ENCODE assay signal across 27 cellular contexts in the genomic region with DNA sequence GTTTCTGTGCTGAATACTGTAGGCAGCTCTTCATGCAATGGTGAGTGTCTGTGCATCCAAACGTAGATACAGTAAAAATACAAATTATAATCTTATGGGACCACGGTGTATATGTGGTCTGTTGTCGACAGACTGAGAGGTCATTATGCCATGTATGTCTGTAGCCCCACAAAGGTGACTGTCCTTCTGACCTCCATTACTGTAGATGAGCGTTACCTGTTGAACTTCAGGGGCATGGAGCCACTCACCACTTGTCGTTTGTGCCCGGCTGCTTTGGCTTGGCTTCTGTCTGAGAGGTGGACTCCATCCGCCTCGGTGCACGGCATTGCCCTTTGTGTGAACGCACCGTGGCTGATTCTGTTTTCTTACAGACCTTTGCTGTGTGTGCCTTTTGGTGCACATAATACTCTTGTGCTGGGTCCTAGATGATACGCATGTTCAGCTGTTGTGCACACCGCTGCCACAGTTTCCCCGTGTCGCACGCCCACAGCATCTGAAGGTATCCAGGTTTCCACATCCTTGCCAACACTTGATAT. TPM values are rescaled to one million over a fixed set of nuclear protein-coding genes. Genes with fewer than 3 reads are reported as not detected.
DNase-seq lines count a peak whose midpoint lies in the region; ATAC-seq, FAIRE-seq and TF ChIP-seq lines count a peak whose summit lies in the region.
"Had no signal": no experiment of that assay in that cellular context is flagged by ENCODE, and none has a peak within 500 bp of the region (broad histone marks: within the 10 kb centered on the region; RNA-seq: fewer than 3 reads in every experiment).

No MANE protein-coding gene starts in this region.

- no peaks in the 10 kb centered on the region for H3K9me3 Mint-ChIP-seq in WTC11

- H3K4me3 ChIP-seq in A549 (no peak overlapping the region), DND-41 (ENCODE audit: low read depth in 1 of 2, low read length in 2 of 2) (peak overlapping the region in 1 of 2 experiments; percentile 66; a peak in 2 of 4 replicates), iPS-20b (ENCODE audit: low read length) (no peak overlapping the region)
- H3K4me3 ChIP-seq: body of pancreas, mucosa of descending colon, ovary, SJCRH30, vagina had no signal

- H3K4me3 Mint-ChIP-seq in WTC11 = no peak overlapping the region

- CTCF ChIA-PET in A549 (lab: Yijun Ruan, JAX) = interaction anchor here (1.3 to 3.3 kb wide), 2 partner anchors 172 to 192 kb away, joined by 4 to 10 read pairs; a partner anchor contains a TSS
- CTCF ChIA-PET in WTC11 (lab: Charles Lee) = no interaction called here

- H3K9me3 ChIP-seq in A549 (no peaks in the 10 kb centered on the region), DND-41 (ENCODE audit: insufficient read depth, low read length, severe bottlenecking) (no peaks in the 10 kb centered on the region), iPS-20b (ENCODE audit: insufficient read depth, low read depth, low read length) (no peaks in the 10 kb centered on the region)
- H3K9me3 ChIP-seq: body of pancreas, Caco-2, HAP-1, mucosa of descending colon, ovary, SJCRH30, vagina had no signal

- TF ChIP-seq RAD21 in A549 (conservative IDR thresholded peaks at IDR 0.05 in 1 of 2, IDR thresholded peaks at IDR 0.05 in 1 of 2) = no peak

- DNase-seq in A549 (ENCODE audit: low read depth in 1 of 2, low spot score in 1 of 2) = no peak
- no peak for DNase-seq in DND-41
- DNase-seq in WTC11 (ENCODE audit: low spot score) = no peak
- no peak for DNase-seq in NCI-H69 (lab: John Stamatoyannopoulos, UW)
- no peak for DNase-seq in stimulated activated CD4-positive, alpha-beta T cell treated with anti-CD3 and anti-CD28 coated beads, Interleukin-1b, Interleukin-23, amount 100 ng/mL, for 48 hours
- DNase-seq: activated CD4-positive, CD25-positive, alpha-beta regulatory T cell treated with anti-CD3 and anti-CD28 coated beads, Interleukin-2, amount 50 U/mL, for 72 hours; activated CD8-positive, alpha-beta memory T cell treated with anti-CD3 and anti-CD28 coated beads, Interleukin-2, amount 50 U/mL, for 48 hours; activated naive CD4-positive, alpha-beta T cell treated with anti-CD3 and anti-CD28 coated beads, Interleukin-2, amount 50 U/mL, for 16 hours; body of pancreas; Caco-2; cortex of kidney; EL; foreskin keratinocyte; hypothalamus; KBM-7; left cardiac atrium; mucosa of descending colon; NCI-H1105 treated with DMSO at 0.1 percent for 48 hours; NCI-H2107; ovary; SJCRH30 had no signal

- peaks cover 46% of the 10 kb centered on the region for H3K4me1 Mint-ChIP-seq in WTC11

- H2AFZ ChIP-seq in DND-41 (ENCODE audit: low read depth, low read length) = no peak overlapping the region

- peaks cover 76% of the 10 kb centered on the region for H3K79me2 ChIP-seq in DND-41 (ENCODE audit: insufficient read depth, low read length)

- peaks cover 46% of the 10 kb centered on the region for H3K36me3 ChIP-seq in DND-41 (ENCODE audit: insufficient read depth, low read length)
- peaks cover 40% of the 10 kb centered on the region for H3K36me3 ChIP-seq in iPS-20b (ENCODE audit: insufficient read depth, low read depth, low read length)
- H3K36me3 ChIP-seq: ovary had no signal

- H3K27me3 Mint-ChIP-seq in WTC11 (ENCODE audit: low read depth) = no peaks in the 10 kb centered on the region

- no peak for FAIRE-seq in A549 (lab: Jason Lieb, UNC)

- H3K27me3 ChIP-seq in DND-41 (ENCODE audit: insufficient read depth, low read length, poor library complexity) = no peaks in the 10 kb centered on the region
- no peaks in the 10 kb centered on the region for H3K27me3 ChIP-seq in iPS-20b (ENCODE audit: insufficient read depth, low read length)
- H3K27me3 ChIP-seq: body of pancreas, foreskin keratinocyte, ovary, SJCRH30, vagina had no signal

- TF ChIP-seq CTCF in A549 (IDR thresholded peaks at IDR 0.05) (no peak), DND-41 (IDR thresholded peaks at IDR 0.05; ENCODE audit: borderline replicate concordance, extremely low read depth, low read length, poor library complexity, severe bottlenecking) (no peak), WTC11 (IDR thresholded peaks at IDR 0.05) (no peak)

- H3K27ac ChIP-seq in A549 (no peak overlapping the region), DND-41 (ENCODE audit: low read length) (no peak overlapping the region), iPS-20b (ENCODE audit: low read length) (no peak overlapping the region)
- H3K27ac ChIP-seq: body of pancreas, foreskin keratinocyte, HL-60, ovary, SJCRH30, vagina had no signal

- POLR2A ChIA-PET in A549 (lab: Yijun Ruan, JAX) = no interaction called here
- POLR2A ChIA-PET in WTC11 (lab: Charles Lee) = no interaction called here

- no peak for TF ChIP-seq EP300 in A549 (IDR thresholded peaks at IDR 0.05)

- WGBS in A549 (ENCODE audit: missing lambda C conversion rate) = 94% methylated on average over 16 of the region's 16 CpGs

- TF ChIP-seq POLR2A in A549 (IDR thresholded peaks at IDR 0.05; ENCODE audit: low read length) = no peak

- H3K4me1 ChIP-seq in A549 = peaks cover 18% of the 10 kb centered on the region
- H3K4me1 ChIP-seq in DND-41 (ENCODE audit: insufficient read depth, low read length) = peaks cover 40% of the 10 kb centered on the region
- peaks cover 9% of the 10 kb centered on the region; the same call in 1 of the 2 replicates for H3K4me1 ChIP-seq in iPS-20b (ENCODE audit: insufficient read depth, low read length)

- H3K4me2 ChIP-seq in A549 = peak overlapping the region; percentile 87; the same call in 1 of the 3 replicates
- peak overlapping the region; percentile 68 for H3K4me2 ChIP-seq in DND-41 (ENCODE audit: insufficient read depth, low read length)

- H3K36me3 Mint-ChIP-seq in WTC11 = peaks cover 26% of the 10 kb centered on the region

- no peak overlapping the region for H3K9ac ChIP-seq in DND-41 (ENCODE audit: low read depth, low read length)
- peak overlapping the region; percentile 90; the same call in 1 of the 2 replicates for H3K9ac ChIP-seq in iPS-20b (ENCODE audit: low read depth, low read length)

- H3K27ac Mint-ChIP-seq in WTC11 = peak overlapping the region; percentile 53

- H4K20me1 ChIP-seq in DND-41 (ENCODE audit: insufficient read depth, low read length) = peaks cover 67% of the 10 kb centered on the region

- ATAC-seq in A549 (no peak), DND-41 (ENCODE audit: insufficient read depth, low read depth) (no peak), WTC11 (no peak), GM19455 (IDR thresholded peaks at IDR 0.05; ENCODE audit: unreplicated experiment) (no peak), HG03439 (IDR thresholded peaks at IDR 0.05; ENCODE audit: unreplicated experiment) (no peak)
- ATAC-seq: body of pancreas, foreskin keratinocyte, left cardiac atrium, mucosa of descending colon had no signal

TF ChIP-seq in A549, 52 proteins besides CTCF, POLR2A, EP300 and RAD21:
- TF ChIP-seq HOXA7 (CRISPR knock-in tag; IDR thresholded peaks at IDR 0.05) (no peak), HOXB13 (CRISPR knock-in tag; IDR thresholded peaks at IDR 0.05; ENCODE audit: low read depth) (no peak), MAZ (IDR thresholded peaks at IDR 0.05; ENCODE audit: borderline replicate concordance, low read depth, low read length) (no peak), RFX5 (IDR thresholded peaks at IDR 0.05) (no peak)

TF ChIP-seq in WTC11, 78 proteins besides CTCF, POLR2A, EP300 and RAD21:
- TF ChIP-seq, protein P1, sequence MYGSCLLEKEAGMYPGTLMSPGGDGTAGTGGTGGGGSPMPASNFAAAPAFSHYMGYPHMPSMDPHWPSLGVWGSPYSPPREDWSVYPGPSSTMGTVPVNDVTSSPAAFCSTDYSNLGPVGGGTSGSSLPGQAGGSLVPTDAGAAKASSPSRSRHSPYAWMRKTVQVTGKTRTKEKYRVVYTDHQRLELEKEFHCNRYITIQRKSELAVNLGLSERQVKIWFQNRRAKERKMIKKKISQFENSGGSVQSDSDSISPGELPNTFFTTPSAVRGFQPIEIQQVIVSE (CRISPR knock-in tag; IDR thresholded peaks at IDR 0.05; ENCODE audit: borderline replicate concordance) = no peak
- TF ChIP-seq, protein P2, sequence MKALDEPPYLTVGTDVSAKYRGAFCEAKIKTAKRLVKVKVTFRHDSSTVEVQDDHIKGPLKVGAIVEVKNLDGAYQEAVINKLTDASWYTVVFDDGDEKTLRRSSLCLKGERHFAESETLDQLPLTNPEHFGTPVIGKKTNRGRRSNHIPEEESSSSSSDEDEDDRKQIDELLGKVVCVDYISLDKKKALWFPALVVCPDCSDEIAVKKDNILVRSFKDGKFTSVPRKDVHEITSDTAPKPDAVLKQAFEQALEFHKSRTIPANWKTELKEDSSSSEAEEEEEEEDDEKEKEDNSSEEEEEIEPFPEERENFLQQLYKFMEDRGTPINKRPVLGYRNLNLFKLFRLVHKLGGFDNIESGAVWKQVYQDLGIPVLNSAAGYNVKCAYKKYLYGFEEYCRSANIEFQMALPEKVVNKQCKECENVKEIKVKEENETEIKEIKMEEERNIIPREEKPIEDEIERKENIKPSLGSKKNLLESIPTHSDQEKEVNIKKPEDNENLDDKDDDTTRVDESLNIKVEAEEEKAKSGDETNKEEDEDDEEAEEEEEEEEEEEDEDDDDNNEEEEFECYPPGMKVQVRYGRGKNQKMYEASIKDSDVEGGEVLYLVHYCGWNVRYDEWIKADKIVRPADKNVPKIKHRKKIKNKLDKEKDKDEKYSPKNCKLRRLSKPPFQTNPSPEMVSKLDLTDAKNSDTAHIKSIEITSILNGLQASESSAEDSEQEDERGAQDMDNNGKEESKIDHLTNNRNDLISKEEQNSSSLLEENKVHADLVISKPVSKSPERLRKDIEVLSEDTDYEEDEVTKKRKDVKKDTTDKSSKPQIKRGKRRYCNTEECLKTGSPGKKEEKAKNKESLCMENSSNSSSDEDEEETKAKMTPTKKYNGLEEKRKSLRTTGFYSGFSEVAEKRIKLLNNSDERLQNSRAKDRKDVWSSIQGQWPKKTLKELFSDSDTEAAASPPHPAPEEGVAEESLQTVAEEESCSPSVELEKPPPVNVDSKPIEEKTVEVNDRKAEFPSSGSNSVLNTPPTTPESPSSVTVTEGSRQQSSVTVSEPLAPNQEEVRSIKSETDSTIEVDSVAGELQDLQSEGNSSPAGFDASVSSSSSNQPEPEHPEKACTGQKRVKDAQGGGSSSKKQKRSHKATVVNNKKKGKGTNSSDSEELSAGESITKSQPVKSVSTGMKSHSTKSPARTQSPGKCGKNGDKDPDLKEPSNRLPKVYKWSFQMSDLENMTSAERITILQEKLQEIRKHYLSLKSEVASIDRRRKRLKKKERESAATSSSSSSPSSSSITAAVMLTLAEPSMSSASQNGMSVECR (CRISPR knock-in tag; IDR thresholded peaks at IDR 0.05; ENCODE audit: borderline replicate concordance) = no peak
- TF ChIP-seq SOX15 (CRISPR knock-in tag; IDR thresholded peaks at IDR 0.05) (no peak), ZBTB21 (CRISPR knock-in tag; IDR thresholded peaks at IDR 0.05; ENCODE audit: borderline replicate concordance) (no peak), PRRX2 (CRISPR knock-in tag; IDR thresholded peaks at IDR 0.05) (no peak), TCF7 (CRISPR knock-in tag; IDR thresholded peaks at IDR 0.05; ENCODE audit: low read depth) (no peak)

RNA-seq across cellular contexts. Expression of a gene that starts 2.9 kb away (rescaled TPM):
- polyA plus RNA-seq in A549 (2011; rRNA removed) (64.5 and 73.2 TPM in 2 replicates), A549 (2017; fragmentation: RNase III; extraction: RNeasy Plus Mini Kit Qiagen cat#74134 plus additional on column Dnase treatment) (52.1 to 52.8 TPM (median 52.2 TPM) in 3 replicates)
- polyA plus RNA-seq in A549 (2012; cell fraction: cytosol; rRNA removed) = 29.9 and 36.3 TPM in 2 replicates
- 26.2 and 43.6 TPM in 2 replicates for polyA plus RNA-seq in A549 (2012; cell fraction: nucleus; rRNA removed)
- polyA minus RNA-seq in A549 (2011; rRNA and poly(A)+ RNA removed) = 70.8 and 73.4 TPM in 2 replicates
- 52.4 to 59.7 TPM (median 53.8 TPM) in 3 replicates for total RNA-seq in WTC11 (2021)
